In genomic region chr14:24250354-24250753, GRCh38 we compare ENCODE assay signal across 22 cellular contexts. TPM values are rescaled to one million over a fixed set of nuclear protein-coding genes. Genes with fewer than 3 reads are reported as not detected.
DNase-seq lines count a peak whose midpoint lies in the region; ATAC-seq and TF ChIP-seq lines count a peak whose summit lies in the region.
"Had no signal": no experiment of that assay in that cellular context is flagged by ENCODE, and none has a peak within 500 bp of the region (broad histone marks: within the 10 kb centered on the region; RNA-seq: fewer than 3 reads in every experiment).

No MANE protein-coding gene starts in this region.

- H3F3A ChIP-seq in neural progenitor cell (ENCODE audit: low read depth): no peaks in the 10 kb centered on the region

- no peak overlapping the region for H2AFZ ChIP-seq in neural progenitor cell (replicated peaks)
- H2AFZ ChIP-seq: GM23248 had no signal

- peaks cover 5% of the 10 kb centered on the region for H3K4me1 ChIP-seq in CD8-positive, alpha-beta memory T cell (ENCODE audit: insufficient read depth, low read length)
- no peaks in the 10 kb centered on the region for H3K4me1 ChIP-seq in neural progenitor cell
- H3K4me1 ChIP-seq: suprapubic skin had no signal

- H3K36me3 Mint-ChIP-seq in activated T-cell treated with anti-CD3 and anti-CD28 coated beads, Interleukin-2, amount 50 U/mL, for 4 hours (ENCODE audit: insufficient read depth): peaks cover 16% of the 10 kb centered on the region
- H3K36me3 Mint-ChIP-seq in CD8-positive, alpha-beta memory T cell: peaks cover 0 to 31% (median 3%) of the 10 kb centered on the region in 3 donors
- peaks cover 14% of the 10 kb centered on the region for H3K36me3 Mint-ChIP-seq in activated CD8-positive, alpha-beta T cell treated with anti-CD3 and anti-CD28 coated beads, Interleukin-2, amount 10 ng/mL, durations not matched to agents 7 days and 5 days (ENCODE audit: low read depth)
- no peaks in the 10 kb centered on the region for H3K36me3 Mint-ChIP-seq in neural progenitor cell

- H3K9ac ChIP-seq in neural progenitor cell: no peak overlapping the region
- H3K9ac ChIP-seq: GM23248 had no signal

- no peak overlapping the region for H3K4me3 ChIP-seq in CD8-positive, alpha-beta memory T cell (ENCODE audit: low read length)
- no peak overlapping the region for H3K4me3 ChIP-seq in neural progenitor cell
- H3K4me3 ChIP-seq: GM23248, MG63, suprapubic skin had no signal

- H3K4me2 ChIP-seq in neural progenitor cell: no peak overlapping the region

- no peaks in the 10 kb centered on the region for H3K79me2 ChIP-seq in neural progenitor cell (ENCODE audit: low read depth)

- ATAC-seq in activated T-cell treated with anti-CD3 and anti-CD28 coated beads, Interleukin-2, amount 50 U/mL, for 4 hours: no peak
- ATAC-seq in activated CD8-positive, alpha-beta T cell treated with anti-CD3 and anti-CD28 coated beads, Interleukin-2, amount 10 ng/mL, durations not matched to agents 7 days and 5 days: no peak
- ATAC-seq in GM18517 (IDR thresholded peaks at IDR 0.05; ENCODE audit: unreplicated experiment): no peak
- ATAC-seq: foreskin keratinocyte had no signal

- H3K9me3 Mint-ChIP-seq in activated T-cell treated with anti-CD3 and anti-CD28 coated beads, Interleukin-2, amount 50 U/mL, for 4 hours: no peaks in the 10 kb centered on the region
- no peaks in the 10 kb centered on the region for H3K9me3 Mint-ChIP-seq in CD8-positive, alpha-beta memory T cell
- no peaks in the 10 kb centered on the region for H3K9me3 Mint-ChIP-seq in activated CD8-positive, alpha-beta T cell treated with anti-CD3 and anti-CD28 coated beads, Interleukin-2, amount 10 ng/mL, durations not matched to agents 7 days and 5 days (ENCODE audit: insufficient read depth)
- H3K9me3 Mint-ChIP-seq in neural progenitor cell: no peaks in the 10 kb centered on the region
- H3K9me3 Mint-ChIP-seq: CD4-positive, CD25-positive, alpha-beta regulatory T cell; IgD-negative memory B cell had no signal

- peaks cover 29% of the 10 kb centered on the region for H3K4me1 Mint-ChIP-seq in activated T-cell treated with anti-CD3 and anti-CD28 coated beads, Interleukin-2, amount 50 U/mL, for 4 hours (ENCODE audit: low read depth)
- peaks cover 10 to 14% (median 14%) of the 10 kb centered on the region in 3 donors for H3K4me1 Mint-ChIP-seq in CD8-positive, alpha-beta memory T cell
- peaks cover 50% of the 10 kb centered on the region for H3K4me1 Mint-ChIP-seq in activated CD8-positive, alpha-beta T cell treated with anti-CD3 and anti-CD28 coated beads, Interleukin-2, amount 10 ng/mL, durations not matched to agents 7 days and 5 days (ENCODE audit: low read depth)
- H3K4me1 Mint-ChIP-seq in neural progenitor cell: no peaks in the 10 kb centered on the region

- no peaks in the 10 kb centered on the region for H3K27me3 Mint-ChIP-seq in activated T-cell treated with anti-CD3 and anti-CD28 coated beads, Interleukin-2, amount 50 U/mL, for 4 hours (ENCODE audit: low read depth)
- H3K27me3 Mint-ChIP-seq in CD8-positive, alpha-beta memory T cell: no peaks in the 10 kb centered on the region
- no peaks in the 10 kb centered on the region for H3K27me3 Mint-ChIP-seq in activated CD8-positive, alpha-beta T cell treated with anti-CD3 and anti-CD28 coated beads, Interleukin-2, amount 10 ng/mL, durations not matched to agents 7 days and 5 days (ENCODE audit: low read depth)
- peaks cover 4% of the 10 kb centered on the region for H3K27me3 Mint-ChIP-seq in neural progenitor cell (ENCODE audit: insufficient read depth, low read depth)
- H3K27me3 Mint-ChIP-seq: CD4-positive, CD25-positive, alpha-beta regulatory T cell; IgD-negative memory B cell had no signal

- no peaks in the 10 kb centered on the region for H3K27me3 ChIP-seq in CD8-positive, alpha-beta memory T cell (ENCODE audit: insufficient read depth, low read length, poor library complexity, severe bottlenecking)
- H3K27me3 ChIP-seq in neural progenitor cell: no peaks in the 10 kb centered on the region
- H3K27me3 ChIP-seq: foreskin keratinocyte, MG63, suprapubic skin had no signal

- peak overlapping the region in 5 of 8 donors; percentile 19 to 76 (median 68) for H3K27ac Mint-ChIP-seq in CD8-positive, alpha-beta memory T cell
- H3K27ac Mint-ChIP-seq in activated CD8-positive, alpha-beta T cell treated with anti-CD3 and anti-CD28 coated beads, Interleukin-2, amount 10 ng/mL, durations not matched to agents 7 days and 5 days: peak overlapping the region; percentile 84
- peak overlapping the region; percentile 47 for H3K27ac Mint-ChIP-seq in neural progenitor cell
- H3K27ac Mint-ChIP-seq: IgD-negative memory B cell had no signal

- DNase-seq in activated T-cell treated with anti-CD3 and anti-CD28 coated beads, Interleukin-2, amount 50 U/mL, for 4 hours: no peak
- no peak for DNase-seq in activated T-cell treated with anti-CD3 and anti-CD28 coated beads, Interleukin-2, amount 50 U/mL, for 48 hours
- no peak for DNase-seq in CD8-positive, alpha-beta memory T cell
- DNase-seq in activated CD8-positive, alpha-beta T cell treated with anti-CD3 and anti-CD28 coated beads, Interleukin-2, amount 10 ng/mL, durations not matched to agents 7 days and 5 days: no peak
- DNase-seq in neural progenitor cell (ENCODE audit: low spot score) (no peak), NCI-H146 (lab: John Stamatoyannopoulos, UW) (no peak), GDM1 (lab: John Stamatoyannopoulos, UW) (no peak)
- DNase-seq: activated CD4-positive, alpha-beta T cell treated with anti-CD3 and anti-CD28 coated beads, Interleukin-2, amount 50 U/mL, for 1 hour; CD4-positive, CD25-positive, alpha-beta regulatory T cell; central memory CD4-positive, alpha-beta T cell; DMS153; erythroblast; foreskin keratinocyte; GM23248; hippocampal formation; MG63; NCI-H2171 treated with DMSO at 0.1 percent for 48 hours; NCI-H526 treated with DMSO at 0.1 percent for 48 hours; stimulated activated CD8-positive, alpha-beta memory T cell treated with anti-CD3 and anti-CD28 coated beads, Interleukin-4, amount 100 ng/mL, for 48 hours had no signal

- no peaks in the 10 kb centered on the region for H3K9me3 ChIP-seq in CD8-positive, alpha-beta memory T cell (ENCODE audit: low read length)
- H3K9me3 ChIP-seq in neural progenitor cell (ENCODE audit: low read depth): no peaks in the 10 kb centered on the region
- H3K9me3 ChIP-seq: MG63, suprapubic skin had no signal

- POLR2A ChIA-PET in CD8-positive, alpha-beta memory T cell (lab: Charles Lee): no interaction called here
- POLR2A ChIA-PET in activated CD8-positive, alpha-beta T cell treated with anti-CD3 and anti-CD28 coated beads, Interleukin-2, amount 10 ng/mL, durations not matched to agents 7 days and 5 days (lab: Charles Lee): interaction anchor here (0.6 to 5.0 kb wide), 3 partner anchors 7 to 49 kb away, joined by 3 to 20 read pairs (median 4); partner anchors contain the start of genes DHRS1, NOP9 and TINF2

- no peaks in the 10 kb centered on the region for H4K20me1 ChIP-seq in neural progenitor cell (ENCODE audit: low read depth)

- H3K4me3 Mint-ChIP-seq in activated T-cell treated with anti-CD3 and anti-CD28 coated beads, Interleukin-2, amount 50 U/mL, for 4 hours: peak overlapping the region; percentile 29
- H3K4me3 Mint-ChIP-seq in CD8-positive, alpha-beta memory T cell: no peak overlapping the region
- H3K4me3 Mint-ChIP-seq in activated CD8-positive, alpha-beta T cell treated with anti-CD3 and anti-CD28 coated beads, Interleukin-2, amount 10 ng/mL, durations not matched to agents 7 days and 5 days: peak overlapping the region; percentile 27
- peak overlapping the region; percentile 27 for H3K4me3 Mint-ChIP-seq in neural progenitor cell

- H3K36me3 ChIP-seq in CD8-positive, alpha-beta memory T cell (ENCODE audit: insufficient read depth, low read length): peaks cover 4% of the 10 kb centered on the region
- H3K36me3 ChIP-seq in neural progenitor cell: no peaks in the 10 kb centered on the region
- H3K36me3 ChIP-seq: MG63 had no signal

- no peak for TF ChIP-seq CTCF in neural progenitor cell (IDR thresholded peaks at IDR 0.05)

- no peak overlapping the region for H3K27ac ChIP-seq in CD8-positive, alpha-beta memory T cell (ENCODE audit: low read depth, low read length)
- no peak overlapping the region for H3K27ac ChIP-seq in neural progenitor cell
- H3K27ac ChIP-seq: foreskin keratinocyte, GM23248, suprapubic skin had no signal

- CTCF ChIA-PET in CD8-positive, alpha-beta memory T cell (lab: Charles Lee): interaction anchor here (1.1 to 4.3 kb wide), 3 partner anchors 7 to 83 kb away, joined by 4 to 25 read pairs (median 4); partner anchors contain the start of gene TINF2
- CTCF ChIA-PET in activated CD8-positive, alpha-beta T cell treated with anti-CD3 and anti-CD28 coated beads, Interleukin-2, amount 10 ng/mL, durations not matched to agents 7 days and 5 days (lab: Charles Lee): interaction anchor here (1.3 to 21.9 kb wide), 7 partner anchors 8 to 193 kb away, joined by 3 to 801 read pairs (median 6); partner anchors contain the start of genes CIDEB, DHRS1, LTB4R and LTB4R2

RNA-seq across cellular contexts. Expression of gene TINF2, which starts 7.9 kb away (rescaled TPM):
- 100 to 1,000 TPM in 2 of 3 donors, 10 to 100 TPM in 1; 87.2 to 110 (median 103) TPM for total RNA-seq in activated T-cell treated with anti-CD3 and anti-CD28 coated beads, Interleukin-2, amount 50 U/mL, for 4 hours
- 100 to 1,000 TPM; 101 to 106 TPM for total RNA-seq in CD8-positive, alpha-beta memory T cell
- 161 TPM for polyA plus RNA-seq in CD8-positive, alpha-beta memory T cell
- 100 to 1,000 TPM; 128 to 131 TPM for total RNA-seq in activated CD8-positive, alpha-beta T cell treated with anti-CD3 and anti-CD28 coated beads, Interleukin-2, amount 10 ng/mL, durations not matched to agents 7 days and 5 days
- total RNA-seq in neural progenitor cell (ENCODE audit: low replicate concordance): 32.6 and 42.5 TPM in 2 replicates

RNA-seq across cellular contexts. Expression of gene TGM1, which starts 12.6 kb away (rescaled TPM):
- total RNA-seq in activated T-cell treated with anti-CD3 and anti-CD28 coated beads, Interleukin-2, amount 50 U/mL, for 4 hours: 1 to 10 TPM; 2.6 to 8.1 (median 2.6) TPM
- 1 to 10 TPM; 3.2 to 3.7 TPM for total RNA-seq in CD8-positive, alpha-beta memory T cell
- not detected for polyA plus RNA-seq in CD8-positive, alpha-beta memory T cell
- 1 to 10 TPM; 2.7 to 3.1 TPM for total RNA-seq in activated CD8-positive, alpha-beta T cell treated with anti-CD3 and anti-CD28 coated beads, Interleukin-2, amount 10 ng/mL, durations not matched to agents 7 days and 5 days
- 2.6 and 4.9 TPM in 2 replicates for total RNA-seq in neural progenitor cell (ENCODE audit: low replicate concordance)
- polyA plus RNA-seq: CD4-positive, CD25-positive, alpha-beta regulatory T cell; IgD-negative memory B cell had no signal

RNA-seq across cellular contexts. Expression of gene GMPR2, which starts 17.6 kb away (rescaled TPM):
- total RNA-seq in activated T-cell treated with anti-CD3 and anti-CD28 coated beads, Interleukin-2, amount 50 U/mL, for 4 hours: 10 to 100 TPM; 29.6 to 30.8 (median 29.7) TPM
- 10 to 100 TPM; 43.6 to 48.6 TPM for total RNA-seq in CD8-positive, alpha-beta memory T cell
- polyA plus RNA-seq in CD8-positive, alpha-beta memory T cell: 96.8 TPM
- total RNA-seq in activated CD8-positive, alpha-beta T cell treated with anti-CD3 and anti-CD28 coated beads, Interleukin-2, amount 10 ng/mL, durations not matched to agents 7 days and 5 days: 10 to 100 TPM; 67.2 to 68.4 TPM
- total RNA-seq in neural progenitor cell (ENCODE audit: low replicate concordance): 98.4 and 101 TPM in 2 replicates

RNA-seq across cellular contexts. Expression of gene NEDD8, which starts 18.2 kb away (rescaled TPM):
- total RNA-seq in activated T-cell treated with anti-CD3 and anti-CD28 coated beads, Interleukin-2, amount 50 U/mL, for 4 hours: 100 to 1,000 TPM; 197 to 217 (median 205) TPM
- total RNA-seq in CD8-positive, alpha-beta memory T cell: 100 to 1,000 TPM; 232 to 240 TPM
- 364 TPM for polyA plus RNA-seq in CD8-positive, alpha-beta memory T cell
- total RNA-seq in activated CD8-positive, alpha-beta T cell treated with anti-CD3 and anti-CD28 coated beads, Interleukin-2, amount 10 ng/mL, durations not matched to agents 7 days and 5 days: 100 to 1,000 TPM; 214 to 222 TPM
- total RNA-seq in neural progenitor cell (ENCODE audit: low replicate concordance): 170 and 220 TPM in 2 replicates

RNA-seq across cellular contexts. Expression of gene RABGGTA, which starts 21.0 kb away (rescaled TPM):
- total RNA-seq in activated T-cell treated with anti-CD3 and anti-CD28 coated beads, Interleukin-2, amount 50 U/mL, for 4 hours: 10 to 100 TPM; 52.2 to 58.8 (median 53.4) TPM
- total RNA-seq in CD8-positive, alpha-beta memory T cell: 10 to 100 TPM; 41.0 to 41.8 TPM
- polyA plus RNA-seq in CD8-positive, alpha-beta memory T cell: 37.7 TPM
- total RNA-seq in activated CD8-positive, alpha-beta T cell treated with anti-CD3 and anti-CD28 coated beads, Interleukin-2, amount 10 ng/mL, durations not matched to agents 7 days and 5 days: 10 to 100 TPM; 47.7 to 51.8 TPM
- total RNA-seq in neural progenitor cell (ENCODE audit: low replicate concordance): 7.1 and 22.9 TPM in 2 replicates

Comparison
In these comparisons a context has a peak if more than half of its experiments do, and no peak if none do; other contexts are left out.
1. H3K4me3 Mint-ChIP-seq: peak in activated T-cell treated with anti-CD3 and anti-CD28 coated beads, Interleukin-2, amount 50 U/mL, for 4 hours (single experiment), activated CD8-positive, alpha-beta T cell treated with anti-CD3 and anti-CD28 coated beads, Interleukin-2, amount 10 ng/mL, durations not matched to agents 7 days and 5 days (single experiment) and neural progenitor cell (single experiment); none in CD8-positive, alpha-beta memory T cell (0 of 7).
2. Peak in every context shown above with its lines, with median percentiles within 50 percentile points of each other: H3K27ac Mint-ChIP-seq.